ENCODE assay signal across 1 cellular context in the genomic region with DNA sequence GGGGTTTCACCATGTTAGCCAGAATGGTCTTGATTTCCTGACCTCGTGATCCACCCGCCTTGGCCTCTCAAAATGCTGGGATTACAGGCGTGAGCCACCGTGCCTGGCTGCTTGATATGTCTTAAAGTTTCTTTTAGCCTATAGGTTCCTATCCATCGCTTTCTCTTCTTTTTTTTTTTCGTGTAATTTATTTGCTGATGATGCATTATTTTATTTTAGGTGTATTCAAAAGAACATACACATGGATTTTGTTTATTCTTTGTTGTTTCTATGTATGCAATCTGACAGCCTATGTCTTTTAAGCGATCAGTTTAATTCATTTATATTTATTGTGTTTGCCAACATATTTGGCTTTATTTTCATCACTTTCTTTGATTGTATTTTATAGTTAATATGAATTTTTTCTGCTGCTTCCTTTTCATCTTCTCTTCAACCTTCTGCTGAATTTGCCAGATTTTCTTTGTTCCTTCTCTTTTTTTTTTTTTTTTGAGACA.
TF ChIP-seq lines count a peak whose summit lies in the region.

No MANE protein-coding gene starts in this region.

TF ChIP-seq in K562, 482 proteins besides CTCF, POLR2A, EP300 and RAD21 (continued from another document):
- TF ChIP-seq ZNF316 (IDR thresholded peaks at IDR 0.05) (peak; percentile 99), MAFF (IDR thresholded peaks at IDR 0.05; ENCODE audit: low read length) (peak; percentile 92), MAFG (tag; conservative IDR thresholded peaks at IDR 0.05) (peak; percentile 95), KHSRP (IDR thresholded peaks at IDR 0.05) (no peak), ZNF507 (tag; conservative IDR thresholded peaks at IDR 0.05) (peak; percentile 95), C11orf30 (IDR thresholded peaks at IDR 0.05; ENCODE audit: low read depth) (peak; percentile 95), MAFK (IDR thresholded peaks at IDR 0.05; ENCODE audit: low read length) (peak; percentile 94), ZNF354B (CRISPR knock-in tag; IDR thresholded peaks at IDR 0.05) (peak; percentile 62; the same call in 1 of the 2 replicates)
- TF ChIP-seq, protein P1, sequence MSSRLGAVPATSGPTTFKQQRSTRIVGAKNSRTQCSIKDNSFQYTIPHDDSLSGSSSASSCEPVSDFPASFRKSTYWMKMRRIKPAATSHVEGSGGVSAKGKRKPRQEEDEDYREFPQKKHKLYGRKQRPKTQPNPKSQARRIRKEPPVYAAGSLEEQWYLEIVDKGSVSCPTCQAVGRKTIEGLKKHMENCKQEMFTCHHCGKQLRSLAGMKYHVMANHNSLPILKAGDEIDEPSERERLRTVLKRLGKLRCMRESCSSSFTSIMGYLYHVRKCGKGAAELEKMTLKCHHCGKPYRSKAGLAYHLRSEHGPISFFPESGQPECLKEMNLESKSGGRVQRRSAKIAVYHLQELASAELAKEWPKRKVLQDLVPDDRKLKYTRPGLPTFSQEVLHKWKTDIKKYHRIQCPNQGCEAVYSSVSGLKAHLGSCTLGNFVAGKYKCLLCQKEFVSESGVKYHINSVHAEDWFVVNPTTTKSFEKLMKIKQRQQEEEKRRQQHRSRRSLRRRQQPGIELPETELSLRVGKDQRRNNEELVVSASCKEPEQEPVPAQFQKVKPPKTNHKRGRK (tag; IDR thresholded peaks at IDR 0.05) = peak; percentile 15; the same call in 1 of the 2 replicates
